In the genomic region with DNA sequence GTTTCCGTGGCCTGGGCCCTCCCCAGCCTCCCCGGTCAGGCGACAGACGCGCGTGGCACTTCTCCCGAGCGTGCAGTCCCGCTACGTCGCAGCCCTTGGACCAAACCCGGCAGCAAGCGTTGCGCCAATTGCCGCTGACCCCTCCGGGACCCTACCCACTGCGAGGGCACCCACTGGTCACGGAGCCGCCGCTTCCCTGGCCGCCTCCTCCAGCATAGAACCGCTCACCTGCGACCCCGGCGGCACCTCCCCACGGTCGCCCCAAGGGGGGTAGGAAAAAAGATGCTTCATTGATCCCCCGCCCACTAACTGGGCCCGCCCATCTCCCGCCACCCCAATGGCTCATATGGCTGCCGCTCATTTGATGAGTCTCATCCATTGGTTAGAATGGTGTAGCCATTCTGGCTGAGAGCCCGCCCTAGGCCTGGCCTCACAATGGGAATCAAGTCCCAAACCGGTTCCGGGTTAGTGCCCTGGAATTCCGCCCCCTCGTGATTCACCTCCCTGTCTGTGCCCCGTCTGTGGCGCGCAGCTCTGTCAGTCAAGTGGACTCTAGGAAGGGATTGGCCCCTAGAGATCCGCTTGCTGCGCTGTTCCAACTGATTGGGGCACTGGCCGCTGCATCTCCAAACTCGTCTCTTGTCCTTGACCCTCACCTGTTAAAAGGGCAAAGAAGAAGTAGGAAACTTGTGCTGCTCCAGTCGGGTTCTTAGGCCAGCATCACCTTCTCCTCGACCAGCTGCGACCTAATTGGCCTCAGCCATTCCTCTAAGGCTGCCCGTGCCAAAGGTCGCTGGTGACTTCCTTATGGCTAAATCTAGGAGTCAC, we compare ENCODE assay signal across 1 cellular context.
TF ChIP-seq lines count a peak whose summit lies in the region.

Gene MSANTD4, minus strand, starts transcription at position 274 of the 828 bp plus-strand sequence. CDS start 11,323 bp downstream, outside the sequence.

TF ChIP-seq in GM12878, 131 proteins besides CTCF, POLR2A, EP300 and RAD21 (continued from another document and continues in another):
- TF ChIP-seq, protein P1, sequence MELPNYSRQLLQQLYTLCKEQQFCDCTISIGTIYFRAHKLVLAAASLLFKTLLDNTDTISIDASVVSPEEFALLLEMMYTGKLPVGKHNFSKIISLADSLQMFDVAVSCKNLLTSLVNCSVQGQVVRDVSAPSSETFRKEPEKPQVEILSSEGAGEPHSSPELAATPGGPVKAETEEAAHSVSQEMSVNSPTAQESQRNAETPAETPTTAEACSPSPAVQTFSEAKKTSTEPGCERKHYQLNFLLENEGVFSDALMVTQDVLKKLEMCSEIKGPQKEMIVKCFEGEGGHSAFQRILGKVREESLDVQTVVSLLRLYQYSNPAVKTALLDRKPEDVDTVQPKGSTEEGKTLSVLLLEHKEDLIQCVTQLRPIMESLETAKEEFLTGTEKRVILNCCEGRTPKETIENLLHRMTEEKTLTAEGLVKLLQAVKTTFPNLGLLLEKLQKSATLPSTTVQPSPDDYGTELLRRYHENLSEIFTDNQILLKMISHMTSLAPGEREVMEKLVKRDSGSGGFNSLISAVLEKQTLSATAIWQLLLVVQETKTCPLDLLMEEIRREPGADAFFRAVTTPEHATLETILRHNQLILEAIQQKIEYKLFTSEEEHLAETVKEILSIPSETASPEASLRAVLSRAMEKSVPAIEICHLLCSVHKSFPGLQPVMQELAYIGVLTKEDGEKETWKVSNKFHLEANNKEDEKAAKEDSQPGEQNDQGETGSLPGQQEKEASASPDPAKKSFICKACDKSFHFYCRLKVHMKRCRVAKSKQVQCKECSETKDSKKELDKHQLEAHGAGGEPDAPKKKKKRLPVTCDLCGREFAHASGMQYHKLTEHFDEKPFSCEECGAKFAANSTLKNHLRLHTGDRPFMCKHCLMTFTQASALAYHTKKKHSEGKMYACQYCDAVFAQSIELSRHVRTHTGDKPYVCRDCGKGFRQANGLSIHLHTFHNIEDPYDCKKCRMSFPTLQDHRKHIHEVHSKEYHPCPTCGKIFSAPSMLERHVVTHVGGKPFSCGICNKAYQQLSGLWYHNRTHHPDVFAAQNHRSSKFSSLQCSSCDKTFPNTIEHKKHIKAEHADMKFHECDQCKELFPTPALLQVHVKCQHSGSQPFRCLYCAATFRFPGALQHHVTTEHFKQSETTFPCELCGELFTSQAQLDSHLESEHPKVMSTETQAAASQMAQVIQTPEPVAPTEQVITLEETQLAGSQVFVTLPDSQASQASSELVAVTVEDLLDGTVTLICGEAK (IDR thresholded peaks at IDR 0.05; ENCODE audit: borderline replicate concordance) = peak; percentile 93
- TF ChIP-seq SMC3 (IDR thresholded peaks at IDR 0.05; ENCODE audit: borderline replicate concordance, low read length) = no peak
- TF ChIP-seq NR2F1 (conservative IDR thresholded peaks at IDR 0.05) = peak; percentile 94
- TF ChIP-seq MYB (IDR thresholded peaks at IDR 0.05; ENCODE audit: borderline replicate concordance, low read depth, low read length) = no peak
- peak; percentile 95 for TF ChIP-seq IRF3 (IDR thresholded peaks at IDR 0.05)
- TF ChIP-seq CREM (IDR thresholded peaks at IDR 0.05; ENCODE audit: low read depth) = peak; percentile 70
- TF ChIP-seq SUPT20H (IDR thresholded peaks at IDR 0.05; ENCODE audit: borderline replicate concordance, control insufficient read depth, low read depth, low read length) = no peak
- TF ChIP-seq TARDBP (IDR thresholded peaks at IDR 0.05; ENCODE audit: borderline replicate concordance) = no peak
- no peak for TF ChIP-seq FOXK2 (IDR thresholded peaks at IDR 0.05)
- TF ChIP-seq MXI1 (IDR thresholded peaks at IDR 0.05; ENCODE audit: low read depth, low read length) = no peak
- TF ChIP-seq, protein P2, sequence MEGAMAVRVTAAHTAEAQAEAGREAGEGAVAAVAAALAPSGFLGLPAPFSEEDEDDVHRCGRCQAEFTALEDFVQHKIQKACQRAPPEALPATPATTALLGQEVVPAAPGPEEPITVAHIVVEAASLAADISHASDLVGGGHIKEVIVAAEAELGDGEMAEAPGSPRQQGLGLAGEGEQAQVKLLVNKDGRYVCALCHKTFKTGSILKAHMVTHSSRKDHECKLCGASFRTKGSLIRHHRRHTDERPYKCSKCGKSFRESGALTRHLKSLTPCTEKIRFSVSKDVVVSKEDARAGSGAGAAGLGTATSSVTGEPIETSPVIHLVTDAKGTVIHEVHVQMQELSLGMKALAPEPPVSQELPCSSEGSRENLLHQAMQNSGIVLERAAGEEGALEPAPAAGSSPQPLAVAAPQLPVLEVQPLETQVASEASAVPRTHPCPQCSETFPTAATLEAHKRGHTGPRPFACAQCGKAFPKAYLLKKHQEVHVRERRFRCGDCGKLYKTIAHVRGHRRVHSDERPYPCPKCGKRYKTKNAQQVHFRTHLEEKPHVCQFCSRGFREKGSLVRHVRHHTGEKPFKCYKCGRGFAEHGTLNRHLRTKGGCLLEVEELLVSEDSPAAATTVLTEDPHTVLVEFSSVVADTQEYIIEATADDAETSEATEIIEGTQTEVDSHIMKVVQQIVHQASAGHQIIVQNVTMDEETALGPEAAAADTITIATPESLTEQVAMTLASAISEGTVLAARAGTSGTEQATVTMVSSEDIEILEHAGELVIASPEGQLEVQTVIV (IDR thresholded peaks at IDR 0.05; ENCODE audit: borderline replicate concordance, partially characterized antibody) = peak; percentile 77
- peak; percentile 50; the same call in 1 of the 2 replicates for TF ChIP-seq RAD51 (IDR thresholded peaks at IDR 0.05)
- no peak; the same call in 1 of the 2 replicates for TF ChIP-seq ZNF687 (IDR thresholded peaks at IDR 0.05)
- no peak for TF ChIP-seq RBBP5 (conservative IDR thresholded peaks at IDR 0.05)
- no peak for TF ChIP-seq ELK1 (IDR thresholded peaks at IDR 0.05; ENCODE audit: low read depth, low read length)
- TF ChIP-seq, protein P3, sequence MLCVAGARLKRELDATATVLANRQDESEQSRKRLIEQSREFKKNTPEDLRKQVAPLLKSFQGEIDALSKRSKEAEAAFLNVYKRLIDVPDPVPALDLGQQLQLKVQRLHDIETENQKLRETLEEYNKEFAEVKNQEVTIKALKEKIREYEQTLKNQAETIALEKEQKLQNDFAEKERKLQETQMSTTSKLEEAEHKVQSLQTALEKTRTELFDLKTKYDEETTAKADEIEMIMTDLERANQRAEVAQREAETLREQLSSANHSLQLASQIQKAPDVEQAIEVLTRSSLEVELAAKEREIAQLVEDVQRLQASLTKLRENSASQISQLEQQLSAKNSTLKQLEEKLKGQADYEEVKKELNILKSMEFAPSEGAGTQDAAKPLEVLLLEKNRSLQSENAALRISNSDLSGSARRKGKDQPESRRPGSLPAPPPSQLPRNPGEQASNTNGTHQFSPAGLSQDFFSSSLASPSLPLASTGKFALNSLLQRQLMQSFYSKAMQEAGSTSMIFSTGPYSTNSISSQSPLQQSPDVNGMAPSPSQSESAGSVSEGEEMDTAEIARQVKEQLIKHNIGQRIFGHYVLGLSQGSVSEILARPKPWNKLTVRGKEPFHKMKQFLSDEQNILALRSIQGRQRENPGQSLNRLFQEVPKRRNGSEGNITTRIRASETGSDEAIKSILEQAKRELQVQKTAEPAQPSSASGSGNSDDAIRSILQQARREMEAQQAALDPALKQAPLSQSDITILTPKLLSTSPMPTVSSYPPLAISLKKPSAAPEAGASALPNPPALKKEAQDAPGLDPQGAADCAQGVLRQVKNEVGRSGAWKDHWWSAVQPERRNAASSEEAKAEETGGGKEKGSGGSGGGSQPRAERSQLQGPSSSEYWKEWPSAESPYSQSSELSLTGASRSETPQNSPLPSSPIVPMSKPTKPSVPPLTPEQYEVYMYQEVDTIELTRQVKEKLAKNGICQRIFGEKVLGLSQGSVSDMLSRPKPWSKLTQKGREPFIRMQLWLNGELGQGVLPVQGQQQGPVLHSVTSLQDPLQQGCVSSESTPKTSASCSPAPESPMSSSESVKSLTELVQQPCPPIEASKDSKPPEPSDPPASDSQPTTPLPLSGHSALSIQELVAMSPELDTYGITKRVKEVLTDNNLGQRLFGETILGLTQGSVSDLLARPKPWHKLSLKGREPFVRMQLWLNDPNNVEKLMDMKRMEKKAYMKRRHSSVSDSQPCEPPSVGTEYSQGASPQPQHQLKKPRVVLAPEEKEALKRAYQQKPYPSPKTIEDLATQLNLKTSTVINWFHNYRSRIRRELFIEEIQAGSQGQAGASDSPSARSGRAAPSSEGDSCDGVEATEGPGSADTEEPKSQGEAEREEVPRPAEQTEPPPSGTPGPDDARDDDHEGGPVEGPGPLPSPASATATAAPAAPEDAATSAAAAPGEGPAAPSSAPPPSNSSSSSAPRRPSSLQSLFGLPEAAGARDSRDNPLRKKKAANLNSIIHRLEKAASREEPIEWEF (IDR thresholded peaks at IDR 0.05; ENCODE audit: insufficient replicate concordance, low read depth, low read length) = no peak
- no peak for TF ChIP-seq MEF2A (IDR thresholded peaks at IDR 0.05; ENCODE audit: insufficient read depth, low read depth, low read length)
- no peak for TF ChIP-seq POLR2AphosphoS2 (IDR thresholded peaks at IDR 0.05; ENCODE audit: low read depth, low read length)
- TF ChIP-seq MYC (IDR thresholded peaks at IDR 0.05; ENCODE audit: insufficient read depth, insufficient read length, insufficient replicate concordance, low read length, severe bottlenecking) = no peak
- TF ChIP-seq, protein P4, sequence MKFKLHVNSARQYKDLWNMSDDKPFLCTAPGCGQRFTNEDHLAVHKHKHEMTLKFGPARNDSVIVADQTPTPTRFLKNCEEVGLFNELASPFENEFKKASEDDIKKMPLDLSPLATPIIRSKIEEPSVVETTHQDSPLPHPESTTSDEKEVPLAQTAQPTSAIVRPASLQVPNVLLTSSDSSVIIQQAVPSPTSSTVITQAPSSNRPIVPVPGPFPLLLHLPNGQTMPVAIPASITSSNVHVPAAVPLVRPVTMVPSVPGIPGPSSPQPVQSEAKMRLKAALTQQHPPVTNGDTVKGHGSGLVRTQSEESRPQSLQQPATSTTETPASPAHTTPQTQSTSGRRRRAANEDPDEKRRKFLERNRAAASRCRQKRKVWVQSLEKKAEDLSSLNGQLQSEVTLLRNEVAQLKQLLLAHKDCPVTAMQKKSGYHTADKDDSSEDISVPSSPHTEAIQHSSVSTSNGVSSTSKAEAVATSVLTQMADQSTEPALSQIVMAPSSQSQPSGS (IDR thresholded peaks at IDR 0.05; ENCODE audit: low read length) = no peak
- peak; percentile 28 for TF ChIP-seq SIX5 (IDR thresholded peaks at IDR 0.05; ENCODE audit: low read depth, low read length, severe bottlenecking)
- TF ChIP-seq, protein P5, sequence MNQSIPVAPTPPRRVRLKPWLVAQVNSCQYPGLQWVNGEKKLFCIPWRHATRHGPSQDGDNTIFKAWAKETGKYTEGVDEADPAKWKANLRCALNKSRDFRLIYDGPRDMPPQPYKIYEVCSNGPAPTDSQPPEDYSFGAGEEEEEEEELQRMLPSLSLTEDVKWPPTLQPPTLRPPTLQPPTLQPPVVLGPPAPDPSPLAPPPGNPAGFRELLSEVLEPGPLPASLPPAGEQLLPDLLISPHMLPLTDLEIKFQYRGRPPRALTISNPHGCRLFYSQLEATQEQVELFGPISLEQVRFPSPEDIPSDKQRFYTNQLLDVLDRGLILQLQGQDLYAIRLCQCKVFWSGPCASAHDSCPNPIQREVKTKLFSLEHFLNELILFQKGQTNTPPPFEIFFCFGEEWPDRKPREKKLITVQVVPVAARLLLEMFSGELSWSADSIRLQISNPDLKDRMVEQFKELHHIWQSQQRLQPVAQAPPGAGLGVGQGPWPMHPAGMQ (IDR thresholded peaks at IDR 0.05; ENCODE audit: borderline replicate concordance) = no peak
- TF ChIP-seq CBX3 (IDR thresholded peaks at IDR 0.05; ENCODE audit: borderline replicate concordance, low read depth) = no peak
- TF ChIP-seq PKNOX1 (IDR thresholded peaks at IDR 0.05) = peak; percentile 100
- TF ChIP-seq ASH2L (IDR thresholded peaks at IDR 0.05; ENCODE audit: borderline replicate concordance, low read depth) = peak; percentile 60; the same call in 1 of the 2 replicates
